ENCODE assay signal across 8 cellular contexts in genomic region chr22:25405854-25406509, GRCh38.
DNase-seq lines count a peak whose midpoint lies in the region; ATAC-seq and TF ChIP-seq lines count a peak whose summit lies in the region.

No MANE protein-coding gene starts in this region.

- no TSS peak for BruUV-seq in OCI-LY7 (replicated peaks; lab: Mats Ljungman, UMichigan)

- H3K9me3 ChIP-seq in CD4-positive, alpha-beta memory T cell (ENCODE audit: control insufficient read depth in 1 of 2, low read length in 2 of 2): no peaks in the 10 kb centered on the region
- no peaks in the 10 kb centered on the region for H3K9me3 ChIP-seq in OCI-LY7 (ENCODE audit: low read length)
- no peaks in the 10 kb centered on the region for H3K9me3 ChIP-seq in ovary

- TF ChIP-seq CTCF in OCI-LY7 (conservative IDR thresholded peaks at IDR 0.05; ENCODE audit: low read length): no peak
- TF ChIP-seq CTCF in epithelial cell of esophagus (IDR thresholded peaks at IDR 0.05; ENCODE audit: insufficient read depth, low read depth, low read length, missing control alignments): no peak
- TF ChIP-seq CTCF in ovary (IDR thresholded peaks at IDR 0.05): no peak

- H3K4me1 ChIP-seq in CD4-positive, alpha-beta memory T cell (ENCODE audit: insufficient read depth, low read length): peaks cover 31% of the 10 kb centered on the region
- peaks cover 30% of the 10 kb centered on the region for H3K4me1 ChIP-seq in OCI-LY7 (ENCODE audit: insufficient read depth, low read length, poor library complexity, severe bottlenecking)
- H3K4me1 ChIP-seq in ovary (ENCODE audit: insufficient read depth): peaks cover 19% of the 10 kb centered on the region

- no peaks in the 10 kb centered on the region for H3K27me3 ChIP-seq in CD4-positive, alpha-beta memory T cell (ENCODE audit: insufficient read depth, low read length)
- H3K27me3 ChIP-seq in ovary: no peaks in the 10 kb centered on the region

- TF ChIP-seq POLR2A in ovary (IDR thresholded peaks at IDR 0.05): no peak

- peak overlapping the region in 1 of 2 donors; percentile 39 for H3K4me3 ChIP-seq in CD4-positive, alpha-beta memory T cell (ENCODE audit: low read length in 2 of 2)
- H3K4me3 ChIP-seq in OCI-LY7 (ENCODE audit: low read depth, low read length, poor library complexity, severe bottlenecking) (peak overlapping the region; percentile 87), epithelial cell of esophagus (ENCODE audit: low read length) (peak overlapping the region; percentile 48), ovary (peak overlapping the region; percentile 53)

- peaks cover 18 to 49% (median 33%) of the 10 kb centered on the region in 4 donors for H3K4me1 Mint-ChIP-seq in CD4-positive, alpha-beta memory T cell

- H3K79me2 ChIP-seq in OCI-LY7 (ENCODE audit: insufficient read depth, low read depth, low read length): peaks cover 36% of the 10 kb centered on the region

- peak overlapping the region; percentile 85 for H2AFZ ChIP-seq in OCI-LY7 (ENCODE audit: low read length)

- no peaks in the 10 kb centered on the region for H3K9me2 ChIP-seq in OCI-LY7 (ENCODE audit: insufficient read depth, low read length)

- H3K4me2 ChIP-seq in OCI-LY7 (ENCODE audit: low read length): peak overlapping the region; percentile 93

- H4K20me1 ChIP-seq in OCI-LY7 (ENCODE audit: insufficient read depth, low read length): peaks cover 7% of the 10 kb centered on the region; the same call in 1 of the 2 replicates

- peak overlapping the region in 6 of 7 donors; percentile 53 to 87 (median 72) for H3K27ac Mint-ChIP-seq in CD4-positive, alpha-beta memory T cell

- CTCF ChIA-PET in CD4-positive, alpha-beta memory T cell (lab: Charles Lee; ENCODE audit: partially characterized antibody): no interaction called here
- CTCF ChIA-PET in OCI-LY7 (lab: Charles Lee; ENCODE audit: unreplicated experiment): no interaction called here

- no peaks in the 10 kb centered on the region for H3K36me3 ChIP-seq in CD4-positive, alpha-beta memory T cell (ENCODE audit: insufficient read depth, low read length)
- H3K36me3 ChIP-seq in OCI-LY7 (ENCODE audit: insufficient read depth, low read length) (no peaks in the 10 kb centered on the region), ovary (no peaks in the 10 kb centered on the region)

- no peak for TF ChIP-seq EP300 in ovary (IDR thresholded peaks at IDR 0.05)

- no peak for DNase-seq in CD4-positive, alpha-beta memory T cell
- no peak for DNase-seq in OCI-LY7 (ENCODE audit: low spot score)
- no peak for DNase-seq in epithelial cell of esophagus (ENCODE audit: low read depth)
- no peak for DNase-seq in ovary
- DNase-seq in stimulated activated CD4-positive, alpha-beta T cell treated with anti-CD3 and anti-CD28 coated beads, Interleukin-1b, Interleukin-23, amount 100 ng/mL, for 48 hours: no peak
- DNase-seq in DMS153 (lab: John Stamatoyannopoulos, UW): no peak

- H3K27ac ChIP-seq in CD4-positive, alpha-beta memory T cell (ENCODE audit: low read depth, low read length): peak overlapping the region; percentile 55
- H3K27ac ChIP-seq in OCI-LY7 (ENCODE audit: low read depth, low read length, poor library complexity, severe bottlenecking): no peak overlapping the region
- H3K27ac ChIP-seq in ovary: peak overlapping the region in 1 of 2 donors; percentile 90

- intact Hi-C loops in CD4-positive, alpha-beta memory T cell (cut with micrococcal nuclease): loop anchor here (1.0 kb wide), 1 partner anchor 41 kb away; no protein-coding TSS in a partner anchor
- intact Hi-C loops in OCI-LY7 (cut with micrococcal nuclease; ENCODE audit: unreplicated experiment): loop anchor here (2.0 kb wide), 1 partner anchor 41 kb away; no protein-coding TSS in a partner anchor
- intact Hi-C loops in ovary (cut with DNase I): no loop called here

- no peaks in the 10 kb centered on the region for H3K9me3 Mint-ChIP-seq in CD4-positive, alpha-beta memory T cell

- no peaks in the 10 kb centered on the region for H3K27me3 Mint-ChIP-seq in CD4-positive, alpha-beta memory T cell

- H3K4me3 Mint-ChIP-seq in CD4-positive, alpha-beta memory T cell: peak overlapping the region; percentile 76 to 83 (median 78)

- H3K36me3 Mint-ChIP-seq in CD4-positive, alpha-beta memory T cell: no peaks in the 10 kb centered on the region

- POLR2A ChIA-PET in CD4-positive, alpha-beta memory T cell (lab: Charles Lee; ENCODE audit: partially characterized antibody): no interaction called here
- POLR2A ChIA-PET in OCI-LY7 (lab: Charles Lee): no interaction called here

- no peak for ATAC-seq in GM18909 (IDR thresholded peaks at IDR 0.05; ENCODE audit: poor library complexity, unreplicated experiment)
- no peak for ATAC-seq in activated CD4-positive, CD25-positive, alpha-beta regulatory T cell treated with anti-CD3 and anti-CD28 coated beads, Interleukin-2, amount 50 U/mL, for 24 hours

- 66 to 72% (median 68%) methylated on average over 19 of the region's 19 CpGs for WGBS in ovary, 3 donors

Comparison
In these comparisons a context has a peak if more than half of its experiments do, and no peak if none do; other contexts are left out.
1. intact Hi-C loops: an anchor here in CD4-positive, alpha-beta memory T cell (1.0 kb wide) and OCI-LY7 (2.0 kb wide); none called in ovary.